In the genomic region with DNA sequence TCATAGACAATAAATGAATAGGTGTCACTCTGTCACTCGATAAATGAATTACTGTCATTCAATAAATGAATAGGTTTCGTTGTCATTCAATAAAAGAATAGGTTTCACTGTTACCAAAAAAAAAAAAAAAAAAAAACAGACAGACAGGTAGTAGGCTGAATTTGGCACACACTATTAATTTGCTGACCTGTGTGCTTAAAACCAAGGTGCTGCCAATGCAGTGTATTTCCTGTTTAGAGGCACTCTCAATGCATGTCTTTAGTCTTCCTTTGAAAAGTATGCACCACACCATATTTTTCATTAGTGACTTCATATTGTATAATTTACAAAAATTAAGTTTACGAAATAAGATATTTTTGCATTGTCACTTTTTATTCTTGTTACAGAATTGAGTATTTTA, we compare ENCODE assay signal across 35 cellular contexts. TPM values are rescaled to one million over a fixed set of nuclear protein-coding genes. Genes with fewer than 3 reads are reported as not detected.
"Had no signal": no experiment of that assay in that cellular context is flagged by ENCODE, and none has a peak within 500 bp of the region (broad histone marks: within the 10 kb centered on the region; RNA-seq: fewer than 3 reads in every experiment).

No MANE protein-coding gene starts in this region.

- H3K27ac ChIP-seq: adrenal gland, ascending aorta, brain microvascular endothelial cell, breast epithelium, cardiac muscle cell had no signal

- ATAC-seq: activated naive CD4-positive, alpha-beta T cell treated with anti-CD3 and anti-CD28 coated beads, Interleukin-2, amount 50 U/mL, for 72 hours; activated naive CD8-positive, alpha-beta T cell treated with anti-CD3 and anti-CD28 coated beads, Interleukin-2, amount 50 U/mL, for 24 hours; activated T-cell treated with anti-CD3 and anti-CD28 coated beads, Interleukin-2, amount 50 U/mL, for 4 hours; activated T-cell treated with anti-CD3 and anti-CD28 coated beads, Interleukin-2, amount 50 U/mL, for 72 hours; activated T-helper 17 cell treated with anti-CD3 and anti-CD28 coated beads, Interleukin-2, amount 50 U/mL, for 72 hours had no signal

- H3K4me3 ChIP-seq: adrenal gland, ascending aorta, body of pancreas, breast epithelium, cardiac muscle cell had no signal

- H3K36me3 ChIP-seq: adrenal gland, ascending aorta, brain microvascular endothelial cell, breast epithelium, cardiac muscle cell had no signal

- H3K9me3 ChIP-seq: adrenal gland, ascending aorta, body of pancreas had no signal

- H3K27me3 ChIP-seq: ascending aorta, body of pancreas, breast epithelium had no signal

- H3K4me1 ChIP-seq: adrenal gland, ascending aorta, breast epithelium had no signal

- DNase-seq: activated effector memory CD4-positive, alpha-beta T cell treated with anti-CD3 and anti-CD28 coated beads, Interleukin-2, amount 50 U/mL, for 16 hours; activated effector memory CD4-positive, alpha-beta T cell treated with Interleukin-2 at 50 U/mL for 16 hours; activated gamma-delta T cell; activated gamma-delta T cell treated with Interleukin-2 at 50 U/mL for 16 hours; activated naive CD4-positive, alpha-beta T cell; activated naive CD4-positive, alpha-beta T cell treated with anti-CD3 and anti-CD28 coated beads for 36 hours; activated naive CD4-positive, alpha-beta T cell treated with anti-CD3 and anti-CD28 coated beads, Interleukin-2, amount 10 ng/mL, durations not matched to agents 7 days and 5 days; activated naive CD4-positive, alpha-beta T cell treated with anti-CD3 and anti-CD28 coated beads, Interleukin-2, amount 50 U/mL, for 16 hours; activated naive CD4-positive, alpha-beta T cell treated with Interleukin-2 at 50 U/mL for 16 hours; activated naive CD8-positive, alpha-beta T cell treated with anti-CD3 and anti-CD28 coated beads for 36 hours; activated naive CD8-positive, alpha-beta T cell treated with anti-CD3 and anti-CD28 coated beads, Interleukin-2, amount 10 ng/mL, durations not matched to agents 7 days and 5 days; activated naive CD8-positive, alpha-beta T cell treated with anti-CD3 and anti-CD28 coated beads, Interleukin-2, amount 50 U/mL, for 24 hours; activated T-cell treated with anti-CD3 and anti-CD28 coated beads, Interleukin-2, amount 50 U/mL, for 4 hours; activated T-cell treated with anti-CD3 and anti-CD28 coated beads, Interleukin-2, amount 50 U/mL, for 48 hours; activated T-cell treated with anti-CD3 and anti-CD28 coated beads, Interleukin-2, amount 50 U/mL, for 72 hours; adrenal gland; amniotic stem cell; amygdala; anterior cingulate cortex; aorta; body of pancreas; brain microvascular endothelial cell; caudate nucleus; central memory CD4-positive, alpha-beta T cell; cerebellar nuclear complex had no signal

RNA-seq across cellular contexts. Expression of a gene that starts 16.2 kb away (rescaled TPM):
- total RNA-seq: activated naive CD4-positive, alpha-beta T cell treated with anti-CD3 and anti-CD28 coated beads for 36 hours; activated naive CD4-positive, alpha-beta T cell treated with anti-CD3 and anti-CD28 coated beads, Interleukin-2, amount 50 U/mL, for 72 hours; activated naive CD8-positive, alpha-beta T cell treated with anti-CD3 and anti-CD28 coated beads for 36 hours; activated naive CD8-positive, alpha-beta T cell treated with anti-CD3 and anti-CD28 coated beads, Interleukin-2, amount 10 ng/mL, durations not matched to agents 7 days and 5 days; activated T-cell treated with anti-CD3 and anti-CD28 coated beads, Interleukin-2, amount 50 U/mL, for 4 hours; activated T-cell treated with anti-CD3 and anti-CD28 coated beads, Interleukin-2, amount 50 U/mL, for 72 hours; activated T-helper 1 cell treated with anti-CD3 and anti-CD28 coated beads, Interleukin-12 subunit alpha, Interleukin-12 subunit beta, Interleukin-2, Interleukin-4 antibody, amounts not matched to agents 30 ng/mL and 10 ng/mL and 1 ng/mL, durations not matched to agents 14 hours and 24 hours and 36 hours; activated T-helper 17 cell treated with anti-CD3 and anti-CD28 coated beads, Interleukin-2, amount 50 U/mL, for 72 hours; activated T-helper 2 cell treated with anti-CD3 and anti-CD28 coated beads, Interferon-gamma antibody, Interleukin-2, Interleukin-4, amounts not matched to agents 10 μg/mL and 5 μg/mL and 100 μg/mL, durations not matched to agents 14 hours and 24 hours and 36 hours; adrenal gland; aorta; ascending aorta; astrocyte; breast epithelium; cardiac muscle cell; cardiac septum; chondrocyte had no signal
